Comparison of ENCODE assay signal across 2 cellular contexts in genomic region chr6:162123797-162124196, GRCh38.
TF ChIP-seq lines count a peak whose summit lies in the region.

No MANE protein-coding gene starts in this region.

TF ChIP-seq in SK-N-SH, 30 proteins besides CTCF, POLR2A, EP300 and RAD21 (continued from another document):
- TF ChIP-seq, protein P1, sequence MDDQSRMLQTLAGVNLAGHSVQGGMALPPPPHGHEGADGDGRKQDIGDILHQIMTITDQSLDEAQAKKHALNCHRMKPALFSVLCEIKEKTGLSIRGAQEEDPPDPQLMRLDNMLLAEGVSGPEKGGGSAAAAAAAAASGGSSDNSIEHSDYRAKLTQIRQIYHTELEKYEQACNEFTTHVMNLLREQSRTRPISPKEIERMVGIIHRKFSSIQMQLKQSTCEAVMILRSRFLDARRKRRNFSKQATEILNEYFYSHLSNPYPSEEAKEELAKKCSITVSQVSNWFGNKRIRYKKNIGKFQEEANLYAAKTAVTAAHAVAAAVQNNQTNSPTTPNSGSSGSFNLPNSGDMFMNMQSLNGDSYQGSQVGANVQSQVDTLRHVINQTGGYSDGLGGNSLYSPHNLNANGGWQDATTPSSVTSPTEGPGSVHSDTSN (IDR thresholded peaks at IDR 0.05), result no peak
- TF ChIP-seq FOXM1 (IDR thresholded peaks at IDR 0.05; ENCODE audit: low read depth) (no peak), USF1 (IDR thresholded peaks at IDR 0.05; ENCODE audit: borderline replicate concordance, low read depth) (no peak), TCF12 (IDR thresholded peaks at IDR 0.05) (no peak), TAF1 (IDR thresholded peaks at IDR 0.05; ENCODE audit: borderline replicate concordance, low read depth, low read length) (no peak), RFX5 (IDR thresholded peaks at IDR 0.05; ENCODE audit: low read length) (no peak), EZH2phosphoT487 (IDR thresholded peaks at IDR 0.05; ENCODE audit: borderline replicate concordance, low read depth) (no peak), RXRA (IDR thresholded peaks at IDR 0.05; ENCODE audit: borderline replicate concordance, low read depth) (no peak), RCOR1 (IDR thresholded peaks at IDR 0.05; ENCODE audit: low read length) (no peak), MXI1 (IDR thresholded peaks at IDR 0.05; ENCODE audit: low read depth, low read length) (no peak), TEAD4 (IDR thresholded peaks at IDR 0.05; ENCODE audit: borderline replicate concordance, insufficient read depth) (no peak), FOSL2 (IDR thresholded peaks at IDR 0.05; ENCODE audit: borderline replicate concordance, low read depth) (no peak), ZBTB33 (IDR thresholded peaks at IDR 0.05; ENCODE audit: borderline replicate concordance, low read depth) (no peak), CHD2 (IDR thresholded peaks at IDR 0.05; ENCODE audit: low read length, partially characterized antibody) (no peak)
- TF ChIP-seq, protein P2, sequence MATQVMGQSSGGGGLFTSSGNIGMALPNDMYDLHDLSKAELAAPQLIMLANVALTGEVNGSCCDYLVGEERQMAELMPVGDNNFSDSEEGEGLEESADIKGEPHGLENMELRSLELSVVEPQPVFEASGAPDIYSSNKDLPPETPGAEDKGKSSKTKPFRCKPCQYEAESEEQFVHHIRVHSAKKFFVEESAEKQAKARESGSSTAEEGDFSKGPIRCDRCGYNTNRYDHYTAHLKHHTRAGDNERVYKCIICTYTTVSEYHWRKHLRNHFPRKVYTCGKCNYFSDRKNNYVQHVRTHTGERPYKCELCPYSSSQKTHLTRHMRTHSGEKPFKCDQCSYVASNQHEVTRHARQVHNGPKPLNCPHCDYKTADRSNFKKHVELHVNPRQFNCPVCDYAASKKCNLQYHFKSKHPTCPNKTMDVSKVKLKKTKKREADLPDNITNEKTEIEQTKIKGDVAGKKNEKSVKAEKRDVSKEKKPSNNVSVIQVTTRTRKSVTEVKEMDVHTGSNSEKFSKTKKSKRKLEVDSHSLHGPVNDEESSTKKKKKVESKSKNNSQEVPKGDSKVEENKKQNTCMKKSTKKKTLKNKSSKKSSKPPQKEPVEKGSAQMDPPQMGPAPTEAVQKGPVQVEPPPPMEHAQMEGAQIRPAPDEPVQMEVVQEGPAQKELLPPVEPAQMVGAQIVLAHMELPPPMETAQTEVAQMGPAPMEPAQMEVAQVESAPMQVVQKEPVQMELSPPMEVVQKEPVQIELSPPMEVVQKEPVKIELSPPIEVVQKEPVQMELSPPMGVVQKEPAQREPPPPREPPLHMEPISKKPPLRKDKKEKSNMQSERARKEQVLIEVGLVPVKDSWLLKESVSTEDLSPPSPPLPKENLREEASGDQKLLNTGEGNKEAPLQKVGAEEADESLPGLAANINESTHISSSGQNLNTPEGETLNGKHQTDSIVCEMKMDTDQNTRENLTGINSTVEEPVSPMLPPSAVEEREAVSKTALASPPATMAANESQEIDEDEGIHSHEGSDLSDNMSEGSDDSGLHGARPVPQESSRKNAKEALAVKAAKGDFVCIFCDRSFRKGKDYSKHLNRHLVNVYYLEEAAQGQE (IDR thresholded peaks at IDR 0.05; ENCODE audit: low read depth, low read length), result no peak

TF ChIP-seq in SK-N-SH treated with all-trans-retinoic acid at 6 μM for 48 hours, 23 proteins besides CTCF, POLR2A, EP300 and RAD21:
- TF ChIP-seq, protein P3, sequence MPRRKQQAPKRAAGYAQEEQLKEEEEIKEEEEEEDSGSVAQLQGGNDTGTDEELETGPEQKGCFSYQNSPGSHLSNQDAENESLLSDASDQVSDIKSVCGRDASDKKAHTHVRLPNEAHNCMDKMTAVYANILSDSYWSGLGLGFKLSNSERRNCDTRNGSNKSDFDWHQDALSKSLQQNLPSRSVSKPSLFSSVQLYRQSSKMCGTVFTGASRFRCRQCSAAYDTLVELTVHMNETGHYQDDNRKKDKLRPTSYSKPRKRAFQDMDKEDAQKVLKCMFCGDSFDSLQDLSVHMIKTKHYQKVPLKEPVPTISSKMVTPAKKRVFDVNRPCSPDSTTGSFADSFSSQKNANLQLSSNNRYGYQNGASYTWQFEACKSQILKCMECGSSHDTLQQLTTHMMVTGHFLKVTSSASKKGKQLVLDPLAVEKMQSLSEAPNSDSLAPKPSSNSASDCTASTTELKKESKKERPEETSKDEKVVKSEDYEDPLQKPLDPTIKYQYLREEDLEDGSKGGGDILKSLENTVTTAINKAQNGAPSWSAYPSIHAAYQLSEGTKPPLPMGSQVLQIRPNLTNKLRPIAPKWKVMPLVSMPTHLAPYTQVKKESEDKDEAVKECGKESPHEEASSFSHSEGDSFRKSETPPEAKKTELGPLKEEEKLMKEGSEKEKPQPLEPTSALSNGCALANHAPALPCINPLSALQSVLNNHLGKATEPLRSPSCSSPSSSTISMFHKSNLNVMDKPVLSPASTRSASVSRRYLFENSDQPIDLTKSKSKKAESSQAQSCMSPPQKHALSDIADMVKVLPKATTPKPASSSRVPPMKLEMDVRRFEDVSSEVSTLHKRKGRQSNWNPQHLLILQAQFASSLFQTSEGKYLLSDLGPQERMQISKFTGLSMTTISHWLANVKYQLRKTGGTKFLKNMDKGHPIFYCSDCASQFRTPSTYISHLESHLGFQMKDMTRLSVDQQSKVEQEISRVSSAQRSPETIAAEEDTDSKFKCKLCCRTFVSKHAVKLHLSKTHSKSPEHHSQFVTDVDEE (CRISPR knock-in tag; IDR thresholded peaks at IDR 0.05), result no peak
- TF ChIP-seq GLIS3 (CRISPR knock-in tag; IDR thresholded peaks at IDR 0.05), result no peak
- TF ChIP-seq, protein P4, sequence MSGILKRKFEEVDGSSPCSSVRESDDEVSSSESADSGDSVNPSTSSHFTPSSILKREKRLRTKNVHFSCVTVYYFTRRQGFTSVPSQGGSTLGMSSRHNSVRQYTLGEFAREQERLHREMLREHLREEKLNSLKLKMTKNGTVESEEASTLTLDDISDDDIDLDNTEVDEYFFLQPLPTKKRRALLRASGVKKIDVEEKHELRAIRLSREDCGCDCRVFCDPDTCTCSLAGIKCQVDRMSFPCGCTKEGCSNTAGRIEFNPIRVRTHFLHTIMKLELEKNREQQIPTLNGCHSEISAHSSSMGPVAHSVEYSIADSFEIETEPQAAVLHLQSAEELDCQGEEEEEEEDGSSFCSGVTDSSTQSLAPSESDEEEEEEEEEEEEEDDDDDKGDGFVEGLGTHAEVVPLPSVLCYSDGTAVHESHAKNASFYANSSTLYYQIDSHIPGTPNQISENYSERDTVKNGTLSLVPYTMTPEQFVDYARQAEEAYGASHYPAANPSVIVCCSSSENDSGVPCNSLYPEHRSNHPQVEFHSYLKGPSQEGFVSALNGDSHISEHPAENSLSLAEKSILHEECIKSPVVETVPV (CRISPR knock-in tag; IDR thresholded peaks at IDR 0.05), result no peak
